Comparison of ENCODE assay signal across 21 cellular contexts in genomic region chr2:49948091-49948490, GRCh38.
DNase-seq lines count a peak whose midpoint lies in the region; ATAC-seq, FAIRE-seq and TF ChIP-seq lines count a peak whose summit lies in the region.
"Had no signal": no experiment of that assay in that cellular context is flagged by ENCODE, and none has a peak within 500 bp of the region (broad histone marks: within the 10 kb centered on the region; RNA-seq: fewer than 3 reads in every experiment).

No MANE protein-coding gene starts in this region.

- no peaks in the 10 kb centered on the region for H3K36me3 ChIP-seq in bronchial epithelial cell (ENCODE audit: control insufficient read depth, insufficient read depth, low read length)
- H3K36me3 ChIP-seq in smooth muscle cell (ENCODE audit: low read depth) = no peaks in the 10 kb centered on the region
- H3K36me3 ChIP-seq: BE2C, BLaER1 had no signal

- TF ChIP-seq CTCF in bronchial epithelial cell (IDR thresholded peaks at IDR 0.05; ENCODE audit: insufficient read depth, low read length, severe bottlenecking) (no peak), epithelial cell of proximal tubule (conservative IDR thresholded peaks at IDR 0.05; ENCODE audit: low read depth, low read length) (no peak), smooth muscle cell (IDR thresholded peaks at IDR 0.05; ENCODE audit: borderline replicate concordance, insufficient read depth, poor library complexity, severe bottlenecking) (no peak)

- H3F3A ChIP-seq in smooth muscle cell (ENCODE audit: low read depth) = no peaks in the 10 kb centered on the region

- FAIRE-seq in bronchial epithelial cell (lab: Jason Lieb, UNC) = no peak
- FAIRE-seq: GM12878, GM12892, GM18507 had no signal

- no peaks in the 10 kb centered on the region for H3K9me3 ChIP-seq in smooth muscle cell (replicated peaks; ENCODE audit: low read depth)
- H3K9me3 ChIP-seq: BE2C, BLaER1 had no signal

- no peak overlapping the region for H3K4me2 ChIP-seq in smooth muscle cell
- H3K4me2 ChIP-seq: BLaER1 had no signal

- H3K27me3 ChIP-seq in bronchial epithelial cell (ENCODE audit: control insufficient read depth, insufficient read depth, low read length) (no peaks in the 10 kb centered on the region), smooth muscle cell (ENCODE audit: low read depth) (no peaks in the 10 kb centered on the region)
- H3K27me3 ChIP-seq: BE2C, BLaER1 had no signal

- no peak overlapping the region for H3K27ac ChIP-seq in smooth muscle cell (ENCODE audit: low read depth)
- H3K27ac ChIP-seq: BLaER1 had no signal

- DNase-seq in bronchial epithelial cell (ENCODE audit: low read depth) = peak; percentile 9
- DNase-seq in cerebellum (ENCODE audit: low spot score) = peak; percentile 23
- DNase-seq in epithelial cell of proximal tubule (ENCODE audit: low read depth) = peak; percentile 16
- no peak for DNase-seq in smooth muscle cell (lab: John Stamatoyannopoulos, UW; ENCODE audit: unreplicated experiment)
- DNase-seq in nucleus accumbens (lab: John Stamatoyannopoulos, UW) = no peak
- DNase-seq in NCI-H1092 treated with DMSO at 0.1 percent for 48 hours (lab: John Stamatoyannopoulos, UW) = no peak
- DNase-seq: 8988T; ACHN; BE2C; CD4-positive, alpha-beta memory T cell; CD4-positive, CD25-positive, alpha-beta regulatory T cell; CD8-positive, alpha-beta memory T cell; COR-L47; DMS79 treated with DMSO at 0.1 percent for 48 hours; GDM1 had no signal

- H4K20me1 ChIP-seq in smooth muscle cell (ENCODE audit: low read depth) = no peaks in the 10 kb centered on the region
- H4K20me1 ChIP-seq: BLaER1 had no signal

- no peak overlapping the region for H3K9ac ChIP-seq in smooth muscle cell (ENCODE audit: low read depth)
- H3K9ac ChIP-seq: BLaER1 had no signal

- H3K4me3 ChIP-seq in bronchial epithelial cell (ENCODE audit: low read depth, low read length) (no peak overlapping the region), epithelial cell of proximal tubule (ENCODE audit: low read depth, low read length) (no peak overlapping the region), smooth muscle cell (no peak overlapping the region)
- H3K4me3 ChIP-seq: BLaER1, GM12878 had no signal

- 78% methylated on average over 4 of the region's 4 CpGs for WGBS in smooth muscle cell (ENCODE audit: low lambda C conversion rate)

- no peaks in the 10 kb centered on the region for H3K79me2 ChIP-seq in smooth muscle cell (ENCODE audit: low read depth)

- ATAC-seq in GM19397 (IDR thresholded peaks at IDR 0.05; ENCODE audit: unreplicated experiment) = no peak
- ATAC-seq in GM21825 (IDR thresholded peaks at IDR 0.05; ENCODE audit: unreplicated experiment) = no peak
- ATAC-seq: GM12878 had no signal

- peak overlapping the region; percentile 25 for H2AFZ ChIP-seq in smooth muscle cell (ENCODE audit: low read depth)

- H3K4me1 ChIP-seq in smooth muscle cell (ENCODE audit: low read depth) = no peaks in the 10 kb centered on the region
- H3K4me1 ChIP-seq: BE2C, BLaER1 had no signal

Comparison
In these comparisons a context has a peak if more than half of its experiments do, and no peak if none do; other contexts are left out.
1. DNase-seq: peak in bronchial epithelial cell (single experiment), cerebellum (single experiment) and epithelial cell of proximal tubule (single experiment); none in smooth muscle cell (single experiment), nucleus accumbens (0 of 56) and NCI-H1092 treated with DMSO at 0.1 percent for 48 hours (single experiment).